In the genomic region with DNA sequence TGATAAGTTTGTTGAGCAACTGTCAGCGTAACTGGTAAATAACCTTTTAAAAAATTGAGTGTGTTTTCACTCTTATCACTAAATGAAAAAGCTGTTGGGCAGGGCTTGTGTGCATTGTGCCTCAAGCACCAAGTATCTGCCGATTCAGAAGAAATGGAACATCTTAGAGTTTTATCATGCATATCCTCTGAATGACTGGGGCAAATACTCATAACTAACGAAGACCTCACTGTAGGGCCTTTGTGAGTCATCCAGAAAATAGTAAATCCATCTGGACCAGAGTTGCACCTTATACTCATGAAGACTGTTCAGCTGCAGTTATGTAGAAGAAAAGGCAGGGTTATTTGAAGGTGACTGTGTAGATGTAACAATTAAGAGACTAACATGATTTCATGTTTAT, we compare ENCODE assay signal across 9 cellular contexts.
A peak's percentile ranks its signal among the peaks of the same experiment; 100 is the strongest.
DNase-seq lines count a peak whose midpoint lies in the region; ATAC-seq and TF ChIP-seq lines count a peak whose summit lies in the region.
"Had no signal": no experiment of that assay in that cellular context is flagged by ENCODE, and none has a peak within 500 bp of the region (broad histone marks: within the 10 kb centered on the region; RNA-seq: fewer than 3 reads in every experiment).

No MANE protein-coding gene starts in this region.

- DNase-seq in GM04504 (ENCODE audit: low read depth) (peak; percentile 43), HS-5 (ENCODE audit: low read depth) (peak; percentile 75), foreskin fibroblast (peak; percentile 64 to 85), NCI-H1930 (lab: John Stamatoyannopoulos, UW) (no peak), NCI-H2029 treated with DMSO at 0.1 percent for 48 hours (lab: John Stamatoyannopoulos, UW) (no peak), medulla oblongata (ENCODE audit: extremely low spot score) (no peak)
- DNase-seq: central memory CD4-positive, alpha-beta T cell had no signal

- no peak overlapping the region for H3K4me3 ChIP-seq in foreskin fibroblast (ENCODE audit: low read depth in 1 of 2, low read length in 2 of 2)

- ATAC-seq in GM19438 (IDR thresholded peaks at IDR 0.05; ENCODE audit: low read depth, unreplicated experiment) (peak; percentile 56), HG03457 (IDR thresholded peaks at IDR 0.05; ENCODE audit: unreplicated experiment) (no peak)

- TF ChIP-seq CTCF in foreskin fibroblast (IDR thresholded peaks at IDR 0.05; ENCODE audit: low read depth, low read length) = no peak

Comparison
In these comparisons a context has a peak if more than half of its experiments do, and no peak if none do; other contexts are left out.
1. DNase-seq: peak in GM04504 (single experiment), HS-5 (single experiment) and foreskin fibroblast (2 of 2); none in NCI-H1930 (0 of 2), NCI-H2029 treated with DMSO at 0.1 percent for 48 hours (single experiment) and medulla oblongata (single experiment).